Comparison of ENCODE assay signal across 8 cellular contexts in genomic region chr1:153633747-153634665, GRCh38. TPM values are rescaled to one million over a fixed set of nuclear protein-coding genes. Genes with fewer than 3 reads are reported as not detected.
DNase-seq lines count a peak whose midpoint lies in the region; TF ChIP-seq lines count a peak whose summit lies in the region.

TSS of gene CHTOP (plus strand) at chr1:153634066. CDS start at chr1:153636589, 2,523 bp downstream.

- H2BK5ac ChIP-seq in H9 (ENCODE audit: insufficient read length, low read length) = peak within 1 kb of the TSS; percentile 99

- H3K9me3 Mint-ChIP-seq in H9 (peaks cover 0 to 3% of the 10 kb centered on the region in 2 experiments; a peak in 1 of 5 replicates), nephron (no peaks in the 10 kb centered on the region)
- H3K9me3 Mint-ChIP-seq in stimulated activated naive CD8-positive, alpha-beta T cell treated with anti-CD3 and anti-CD28 coated beads, Interleukin-15, Interleukin-2, amounts not matched to agents 100 ng/mL and 50 ng/mL, for 24 hours = no peaks in the 10 kb centered on the region

- H3K4me3 Mint-ChIP-seq in H9 (peak within 1 kb of the TSS; percentile 93 to 99), nephron (peak within 1 kb of the TSS; percentile 94 to 100 (median 98))
- peak within 1 kb of the TSS; percentile 95 for H3K4me3 Mint-ChIP-seq in stimulated activated naive CD8-positive, alpha-beta T cell treated with anti-CD3 and anti-CD28 coated beads, Interleukin-15, Interleukin-2, amounts not matched to agents 100 ng/mL and 50 ng/mL, for 24 hours

- H3K4me2 ChIP-seq in H9 (ENCODE audit: insufficient read depth, insufficient read length, low read length) = peak within 1 kb of the TSS; percentile 69

- H3K27ac Mint-ChIP-seq in H9 (peak within 1 kb of the TSS; percentile 100), nephron (peak within 1 kb of the TSS; percentile 99 to 100 (median 100))
- H3K27ac Mint-ChIP-seq in stimulated activated naive CD8-positive, alpha-beta T cell treated with anti-CD3 and anti-CD28 coated beads, Interleukin-15, Interleukin-2, amounts not matched to agents 100 ng/mL and 50 ng/mL, for 24 hours = peak within 1 kb of the TSS; percentile 97

- H4K20me1 ChIP-seq in H9 (ENCODE audit: control insufficient read depth, insufficient read depth, insufficient read length) = no peaks in the 10 kb centered on the region

- no peaks in the 10 kb centered on the region for H3K27me3 ChIP-seq in H9 (ENCODE audit: insufficient read depth, low read length)
- no peaks in the 10 kb centered on the region for H3K27me3 ChIP-seq in MG63

- H3K4me1 ChIP-seq in H9 (ENCODE audit: insufficient read depth, low read length) = no peaks in the 10 kb centered on the region

- peaks cover 45% of the 10 kb centered on the region for H3K36me3 ChIP-seq in MG63

- H3K27ac ChIP-seq in H9 (ENCODE audit: insufficient read length, low read depth, low read length) = peak within 1 kb of the TSS; percentile 97

- no peak within 1 kb of the TSS for H2AK5ac ChIP-seq in H9 (ENCODE audit: insufficient read length, low read length)

- H3K79me1 ChIP-seq in H9 (ENCODE audit: insufficient read depth, low read depth, low read length, poor library complexity, severe bottlenecking) = no peaks in the 10 kb centered on the region

- DNase-seq in ELR (ENCODE audit: low read depth) = peak; percentile 99
- peak; percentile 98 for DNase-seq in H9
- peak; percentile 97 for DNase-seq in MG63
- peak; percentile 98 for DNase-seq in SHP77 treated with DMSO at 0.1 percent for 48 hours (lab: John Stamatoyannopoulos, UW)
- DNase-seq in activated effector memory CD4-positive, alpha-beta T cell treated with anti-CD3 and anti-CD28 coated beads, Interleukin-2, amount 50 U/mL, for 16 hours = peak; percentile 99
- peak; percentile 99 for DNase-seq in fibroblast of the aortic adventitia (ENCODE audit: low read depth)

- H2BK20ac ChIP-seq in H9 (ENCODE audit: low read depth, low read length, poor library complexity, severe bottlenecking) = no peak within 1 kb of the TSS

- peak within 1 kb of the TSS; percentile 100 for H3K9ac ChIP-seq in H9 (ENCODE audit: extremely low read depth, insufficient read length, low read length)

- no peak within 1 kb of the TSS for H2AFZ ChIP-seq in H9 (ENCODE audit: low read length)

- peak within 1 kb of the TSS; percentile 100 for H3K14ac ChIP-seq in H9 (ENCODE audit: insufficient read depth, low read length)

- H3K4me3 ChIP-seq in MG63 (peak within 1 kb of the TSS; percentile 99), fibroblast of the aortic adventitia (ENCODE audit: low read depth, low read length) (peak within 1 kb of the TSS; percentile 98)

- WGBS in H9 (ENCODE audit: extremely low coverage, insufficient read length, low lambda C conversion rate) = no CpG with 5 or more reads among the region's 65 CpGs

- 0 out of 2 replicates have a peak within 1 kb of the TSS, but pooled peaks have one; percentile 82 for H2BK15ac ChIP-seq in H9 (ENCODE audit: low read depth, low read length)

- H3K9me3 ChIP-seq in H9 (ENCODE audit: control insufficient read depth, low read depth, low read length) (no peaks in the 10 kb centered on the region), MG63 (no peaks in the 10 kb centered on the region)

- H3K36me3 Mint-ChIP-seq in H9 (ENCODE audit: insufficient read depth in 1 of 3, low read depth in 3 of 3) (peaks cover 28 to 49% (median 42%) of the 10 kb centered on the region in 3 experiments), nephron (ENCODE audit: low read depth) (peaks cover 45% of the 10 kb centered on the region)
- peaks cover 42% of the 10 kb centered on the region for H3K36me3 Mint-ChIP-seq in stimulated activated naive CD8-positive, alpha-beta T cell treated with anti-CD3 and anti-CD28 coated beads, Interleukin-15, Interleukin-2, amounts not matched to agents 100 ng/mL and 50 ng/mL, for 24 hours (ENCODE audit: low read depth)

- H3K79me2 ChIP-seq in H9 (ENCODE audit: insufficient read depth, low read length) = peaks cover 4% of the 10 kb centered on the region; the same call in 1 of the 2 replicates

- H3K27me3 Mint-ChIP-seq in H9 (ENCODE audit: low read depth) (no peaks in the 10 kb centered on the region), nephron (ENCODE audit: low read depth) (no peaks in the 10 kb centered on the region)
- H3K27me3 Mint-ChIP-seq in stimulated activated naive CD8-positive, alpha-beta T cell treated with anti-CD3 and anti-CD28 coated beads, Interleukin-15, Interleukin-2, amounts not matched to agents 100 ng/mL and 50 ng/mL, for 24 hours = no peaks in the 10 kb centered on the region

- peak within 1 kb of the TSS; percentile 98 for H4K91ac ChIP-seq in H9 (ENCODE audit: insufficient read length, low read depth, low read length)

- H2BK12ac ChIP-seq in H9 (ENCODE audit: insufficient read length, low read depth, low read length) = peak within 1 kb of the TSS; percentile 94

- peak within 1 kb of the TSS; percentile 91 for H3K56ac ChIP-seq in H9 (ENCODE audit: insufficient read length, low read depth, low read length)

- H4K8ac ChIP-seq in H9 (replicated peaks; ENCODE audit: insufficient read length, low read depth, low read length) = peak within 1 kb of the TSS; percentile 97

- peaks cover 12% of the 10 kb centered on the region for H3K23me2 ChIP-seq in H9 (ENCODE audit: insufficient read length, low read depth, low read length, poor library complexity, severe bottlenecking)

- peak within 1 kb of the TSS; percentile 100 for H3K18ac ChIP-seq in H9 (ENCODE audit: insufficient read length, low read depth, low read length)

- H3K4me1 Mint-ChIP-seq in H9 (peaks cover 20 to 22% of the 10 kb centered on the region in 2 experiments), nephron (peaks cover 62% of the 10 kb centered on the region)
- peaks cover 54% of the 10 kb centered on the region for H3K4me1 Mint-ChIP-seq in stimulated activated naive CD8-positive, alpha-beta T cell treated with anti-CD3 and anti-CD28 coated beads, Interleukin-15, Interleukin-2, amounts not matched to agents 100 ng/mL and 50 ng/mL, for 24 hours (ENCODE audit: low read depth)

- peak within 1 kb of the TSS; percentile 92; the same call in 1 of the 2 replicates for H3K4ac ChIP-seq in H9 (ENCODE audit: low read depth, low read length)

- TF ChIP-seq CTCF in H9 (conservative IDR thresholded peaks at IDR 0.05) (no peak), fibroblast of the aortic adventitia (IDR thresholded peaks at IDR 0.05; ENCODE audit: insufficient read depth, low read length) (no peak), nephron (IDR thresholded peaks at IDR 0.05; ENCODE audit: unreplicated experiment in 3 of 3) (no peak)

- peak within 1 kb of the TSS; percentile 99 for H4K5ac ChIP-seq in H9 (ENCODE audit: insufficient read length, low read depth, low read length)

- H2BK120ac ChIP-seq in H9 (ENCODE audit: low read depth, low read length, poor library complexity, severe bottlenecking) = peak within 1 kb of the TSS; percentile 99

- peak within 1 kb of the TSS; percentile 94 for H3T11ph ChIP-seq in H9 (ENCODE audit: low read length)

- H3K23ac ChIP-seq in H9 (ENCODE audit: insufficient read length, low read depth, low read length) = no peak within 1 kb of the TSS

RNA-seq across cellular contexts. Expression of gene CHTOP, which starts in this region (rescaled TPM):
- total RNA-seq in H9 (2021) = 126 and 129 TPM in 2 replicates
- total RNA-seq in MG63 (2014; rRNA removed; shearing (Covaris generic); ENCODE audit: low replicate concordance) = 61.0 and 72.4 TPM in 2 replicates
- 26.8 and 44.6 TPM in 2 replicates for total RNA-seq in fibroblast of the aortic adventitia (ENCODE audit: low replicate concordance)

Comparison
In these comparisons a context has a peak if more than half of its experiments do, and no peak if none do; other contexts are left out.
1. Peak in every context shown above with its lines: DNase-seq, H3K4me3 ChIP-seq and H3K27ac ChIP-seq.